Comparison of ENCODE assay signal across 9 cellular contexts in genomic region chr11:43988040-43988793, GRCh38. TPM values are rescaled to one million over a fixed set of nuclear protein-coding genes. Genes with fewer than 3 reads are reported as not detected.
A peak's percentile ranks its signal among the peaks of the same experiment; 100 is the strongest.
DNase-seq lines count a peak whose midpoint lies in the region; ATAC-seq and TF ChIP-seq lines count a peak whose summit lies in the region.
"Had no signal": no experiment of that assay in that cellular context is flagged by ENCODE, and none has a peak within 500 bp of the region (broad histone marks: within the 10 kb centered on the region; RNA-seq: fewer than 3 reads in every experiment).

No MANE protein-coding gene starts in this region.

- H3K4me2 ChIP-seq in MM.1S (ENCODE audit: low read depth, low read length) (no peak overlapping the region), mesenchymal stem cell (ENCODE audit: low read length, poor library complexity, severe bottlenecking) (no peak overlapping the region)

- H3K9me3 Mint-ChIP-seq in T-cell: no peaks in the 10 kb centered on the region
- H3K9me3 Mint-ChIP-seq: activated CD4-positive, alpha-beta memory T cell treated with anti-CD3 and anti-CD28 coated beads for 36 hours had no signal

- no peak overlapping the region for H4K8ac ChIP-seq in mesenchymal stem cell (ENCODE audit: low read length)

- no peak overlapping the region for H2AFZ ChIP-seq in MM.1S (ENCODE audit: low read length)
- H2AFZ ChIP-seq in mesenchymal stem cell (ENCODE audit: low read depth, low read length): no peak overlapping the region

- peaks cover 0 to 5% (median 0%) of the 10 kb centered on the region in 3 donors for H3K4me1 Mint-ChIP-seq in T-cell

- H2BK5ac ChIP-seq in mesenchymal stem cell (ENCODE audit: low read depth, low read length, poor library complexity, severe bottlenecking): no peak overlapping the region

- intact Hi-C loops in transverse colon (cut with DNase I; ENCODE audit: low total_unique reads): no loop called here

- no peaks in the 10 kb centered on the region for H3K79me1 ChIP-seq in mesenchymal stem cell (replicated peaks; ENCODE audit: low read length, poor library complexity, severe bottlenecking)

- peak overlapping the region in 1 of 2 experiments; percentile 65 for H3K4ac ChIP-seq in mesenchymal stem cell (ENCODE audit: low read depth in 1 of 2, low read length in 2 of 2)

- H3K36me3 ChIP-seq in MM.1S (replicated peaks; ENCODE audit: insufficient read depth, low read length) (no peaks in the 10 kb centered on the region), mesenchymal stem cell (ENCODE audit: control insufficient read depth in 1 of 2, insufficient read depth in 2 of 2, low read depth in 1 of 2, low read length in 2 of 2) (no peaks in the 10 kb centered on the region), transverse colon (no peaks in the 10 kb centered on the region)

- H3K27ac Mint-ChIP-seq in T-cell: no peak overlapping the region
- H3K27ac Mint-ChIP-seq: activated CD4-positive, alpha-beta memory T cell treated with anti-CD3 and anti-CD28 coated beads for 36 hours had no signal

- peak overlapping the region; percentile 7 to 77 for H3K18ac ChIP-seq in mesenchymal stem cell (ENCODE audit: low read depth in 1 of 2, low read length in 2 of 2)

- DNase-seq in MM.1S: no peak
- peak; percentile 45 to 61 for DNase-seq in cardiac fibroblast (ENCODE audit: low read depth in 2 of 2)
- DNase-seq in mesenchymal stem cell: peak; percentile 48
- no peak for DNase-seq in transverse colon
- no peak for DNase-seq in T-cell
- no peak for DNase-seq in activated gamma-delta T cell treated with Interleukin-2 at 50 U/mL for 16 hours
- DNase-seq in erythroblast (lab: John Stamatoyannopoulos, UW): no peak
- DNase-seq: activated CD4-positive, alpha-beta memory T cell treated with anti-CD3 and anti-CD28 coated beads for 36 hours had no signal

- no peak for TF ChIP-seq EP300 in transverse colon (IDR thresholded peaks at IDR 0.05; ENCODE audit: low read depth)

- H4K91ac ChIP-seq in mesenchymal stem cell (ENCODE audit: low read length): no peak overlapping the region

- H3K9me2 ChIP-seq in MM.1S (replicated peaks; ENCODE audit: insufficient read depth, low read length): no peaks in the 10 kb centered on the region

- no peak overlapping the region for H2BK120ac ChIP-seq in mesenchymal stem cell (ENCODE audit: low read depth, low read length)

- CTCF ChIA-PET in T-cell (lab: Charles Lee): no interaction called here

- H2BK12ac ChIP-seq in mesenchymal stem cell (ENCODE audit: low read length in 2 of 2): peak overlapping the region in 1 of 2 experiments; percentile 15

- TF ChIP-seq CTCF in MM.1S (IDR thresholded peaks at IDR 0.05; ENCODE audit: low read length) (peak; percentile 36), cardiac fibroblast (IDR thresholded peaks at IDR 0.05; ENCODE audit: low read depth, low read length) (peak; percentile 56), transverse colon (IDR thresholded peaks at IDR 0.05) (no peak)

- no peak for ATAC-seq in T-cell (replicated peaks in 1 of 4)

- H2AK5ac ChIP-seq in mesenchymal stem cell (ENCODE audit: low read length, severe bottlenecking): no peak overlapping the region

- H3K9me3 ChIP-seq in MM.1S (replicated peaks; ENCODE audit: insufficient read depth, low read length) (no peaks in the 10 kb centered on the region), mesenchymal stem cell (ENCODE audit: control insufficient read depth, low read length) (no peaks in the 10 kb centered on the region), transverse colon (no peaks in the 10 kb centered on the region)

- WGBS in mesenchymal stem cell: 35% methylated on average over 13 of the region's 13 CpGs
- WGBS in transverse colon (ENCODE audit: low coverage in 1 of 2), 2 donors: 70 to 72% methylated on average over 11 to 13 of the region's 13 CpGs

- no peaks in the 10 kb centered on the region for H3F3A ChIP-seq in MM.1S (ENCODE audit: insufficient read depth, low read length)

- POLR2A ChIA-PET in T-cell (lab: Charles Lee): no interaction called here

- in situ Hi-C loops in transverse colon (cut with MboI; ENCODE audit: low pct_ligation_motif_present in 1 of 4, low pct_unique_long_range_greater_than_20kb in 1 of 4, low sequenced_read_pairs in 3 of 4): no loop called here

- no peaks in the 10 kb centered on the region for H4K20me1 ChIP-seq in MM.1S (ENCODE audit: insufficient read depth, low read length)

- H3K4me3 ChIP-seq in MM.1S (ENCODE audit: low read length) (no peak overlapping the region), cardiac fibroblast (replicated peaks in 1 of 2; ENCODE audit: low read depth in 2 of 2, low read length in 2 of 2) (no peak overlapping the region), mesenchymal stem cell (ENCODE audit: insufficient read depth in 1 of 2, low read depth in 1 of 2, low read length in 2 of 2) (peak overlapping the region in 1 of 2 experiments; percentile 47), transverse colon (no peak overlapping the region)

- H3K27me3 Mint-ChIP-seq in T-cell: peaks cover 17 to 20% of the 10 kb centered on the region in 2 donors

- no peak overlapping the region for H2BK15ac ChIP-seq in mesenchymal stem cell (ENCODE audit: low read depth, poor library complexity, severe bottlenecking)

- peaks cover 17% of the 10 kb centered on the region; the same call in 1 of the 2 replicates for H3K27me3 ChIP-seq in MM.1S (replicated peaks; ENCODE audit: insufficient read depth, low read length)
- peaks cover 9 to 18% of the 10 kb centered on the region in 2 experiments for H3K27me3 ChIP-seq in mesenchymal stem cell (ENCODE audit: control insufficient read depth in 1 of 2, insufficient read depth in 1 of 2, low read length in 2 of 2)
- H3K27me3 ChIP-seq in transverse colon: no peaks in the 10 kb centered on the region

- TF ChIP-seq POLR2A in transverse colon (IDR thresholded peaks at IDR 0.05) (no peak), erythroblast (IDR thresholded peaks at IDR 0.05; ENCODE audit: low read length) (no peak)

- no peak overlapping the region for H3K4me3 Mint-ChIP-seq in T-cell
- H3K4me3 Mint-ChIP-seq: activated CD4-positive, alpha-beta memory T cell treated with anti-CD3 and anti-CD28 coated beads for 36 hours had no signal

- no peaks in the 10 kb centered on the region for H3K36me3 Mint-ChIP-seq in T-cell
- H3K36me3 Mint-ChIP-seq: activated CD4-positive, alpha-beta memory T cell treated with anti-CD3 and anti-CD28 coated beads for 36 hours had no signal

- H3K14ac ChIP-seq in mesenchymal stem cell (ENCODE audit: low read length in 2 of 2): no peak overlapping the region

- peaks cover 7% of the 10 kb centered on the region; the same call in 1 of the 2 replicates for H3K4me1 ChIP-seq in MM.1S (ENCODE audit: low read length)
- H3K4me1 ChIP-seq in mesenchymal stem cell (ENCODE audit: control insufficient read depth, insufficient read depth, low read depth, low read length): peaks cover 21% of the 10 kb centered on the region
- peaks cover 4 to 22% (median 8%) of the 10 kb centered on the region in 4 donors for H3K4me1 ChIP-seq in transverse colon

- H3K23ac ChIP-seq in mesenchymal stem cell (ENCODE audit: low read length in 2 of 2): no peak overlapping the region

- no peak overlapping the region for H3K27ac ChIP-seq in MM.1S (ENCODE audit: low read length)
- no peak overlapping the region for H3K27ac ChIP-seq in mesenchymal stem cell (ENCODE audit: low read length, poor library complexity, severe bottlenecking)
- peak overlapping the region; percentile 60 to 81 (median 68) for H3K27ac ChIP-seq in transverse colon

- H3K9ac ChIP-seq in MM.1S (ENCODE audit: low read length) (no peak overlapping the region), mesenchymal stem cell (ENCODE audit: low read length) (peak overlapping the region; percentile 70)

- no peaks in the 10 kb centered on the region for H3K79me2 ChIP-seq in MM.1S (ENCODE audit: low read length)

RNA-seq across cellular contexts. Expression of gene C11orf96, which starts 45.8 kb away (rescaled TPM):
- polyA plus RNA-seq in mesenchymal stem cell (2013, experiment 1 of 2): 134 TPM
- 133 TPM for polyA plus RNA-seq in mesenchymal stem cell (2013, experiment 2 of 2)
- total RNA-seq in transverse colon (100 to 1,000 TPM in 2 of 4 donors, 10 to 100 TPM in 2; 20.6 to 305 (median 134) TPM), T-cell (1 to 10 TPM in 1 of 5 donors, under 1 TPM in 3, not detected in 1; 0.44 to 1.1 (median 0.73) TPM)

RNA-seq across cellular contexts. Expression of gene ACCSL, which starts 59.6 kb away (rescaled TPM):
- not detected for polyA plus RNA-seq in mesenchymal stem cell (2013, experiment 1 of 2)
- polyA plus RNA-seq in mesenchymal stem cell (2013, experiment 2 of 2): not detected
- total RNA-seq in transverse colon (not detected), T-cell (not detected)
- total RNA-seq: activated CD4-positive, alpha-beta memory T cell treated with anti-CD3 and anti-CD28 coated beads for 36 hours; cerebellum had no signal

Comparison
In these comparisons a context has a peak if more than half of its experiments do, and no peak if none do; other contexts are left out.
1. DNase-seq: peak in cardiac fibroblast (2 of 2) and mesenchymal stem cell (single experiment); none in MM.1S (single experiment), transverse colon (single experiment), T-cell (0 of 34), activated gamma-delta T cell treated with Interleukin-2 at 50 U/mL for 16 hours (single experiment) and erythroblast (0 of 2).
2. H3K27ac ChIP-seq: peak in transverse colon (4 of 4); none in MM.1S (single experiment) and mesenchymal stem cell (single experiment).
3. CTCF ChIP-seq: peak in MM.1S (single experiment) and cardiac fibroblast (single experiment); none in transverse colon (0 of 5).
4. RNA of gene C11orf96, which starts 45.8 kb away (total RNA-seq): 20.6 to 305 TPM in transverse colon; 0.44 to 1.1 TPM in T-cell; every median in the first group is over 10 times any median in the second.